ENCODE assay signal across 16 cellular contexts in genomic region chr17:40453881-40454630, GRCh38. TPM values are rescaled to one million over a fixed set of nuclear protein-coding genes. Genes with fewer than 3 reads are reported as not detected.
DNase-seq lines count a peak whose midpoint lies in the region; ATAC-seq and TF ChIP-seq lines count a peak whose summit lies in the region.
"Had no signal": no experiment of that assay in that cellular context is flagged by ENCODE, and none has a peak within 500 bp of the region (broad histone marks: within the 10 kb centered on the region; RNA-seq: fewer than 3 reads in every experiment).

No MANE protein-coding gene starts in this region.

- TF ChIP-seq CTCF in gastroesophageal sphincter (IDR thresholded peaks at IDR 0.05) (no peak), thyroid gland (IDR thresholded peaks at IDR 0.05) (no peak), BE2C (IDR thresholded peaks at IDR 0.05; ENCODE audit: low read depth, low read length) (no peak)

- H3K4me3 Mint-ChIP-seq in activated CD4-positive, alpha-beta memory T cell treated with anti-CD3 and anti-CD28 coated beads for 36 hours, result no peak overlapping the region
- H3K4me3 Mint-ChIP-seq in activated CD4-positive, alpha-beta memory T cell treated with anti-CD3 and anti-CD28 coated beads, Interleukin-2, amount 10 ng/mL, durations not matched to agents 7 days and 5 days, result no peak overlapping the region
- H3K4me3 Mint-ChIP-seq in activated T-helper 17 cell treated with anti-CD3 and anti-CD28 coated beads, Interleukin-2, amount 50 U/mL, for 72 hours, result no peak overlapping the region
- H3K4me3 Mint-ChIP-seq: activated naive CD4-positive, alpha-beta T cell treated with anti-CD3 and anti-CD28 coated beads for 36 hours; effector memory CD8-positive, alpha-beta T cell had no signal

- TF ChIP-seq EP300 in gastroesophageal sphincter (IDR thresholded peaks at IDR 0.05), result no peak

- WGBS in gastroesophageal sphincter (ENCODE audit: low coverage in 1 of 2), 2 donors, result 33% methylated on average over 3 of the region's 19 CpGs; no CpG with 5 or more reads in 1 of the 2 donors
- 83 to 90% methylated on average over 18 to 19 of the region's 19 CpGs for WGBS in thyroid gland, 2 donors

- peaks cover 1% of the 10 kb centered on the region for H3K36me3 Mint-ChIP-seq in activated CD4-positive, alpha-beta memory T cell treated with anti-CD3 and anti-CD28 coated beads for 36 hours
- H3K36me3 Mint-ChIP-seq in activated CD4-positive, alpha-beta memory T cell treated with anti-CD3 and anti-CD28 coated beads, Interleukin-2, amount 10 ng/mL, durations not matched to agents 7 days and 5 days (ENCODE audit: low read depth), result peaks cover 31% of the 10 kb centered on the region
- H3K36me3 Mint-ChIP-seq in activated T-helper 17 cell treated with anti-CD3 and anti-CD28 coated beads, Interleukin-2, amount 50 U/mL, for 72 hours (ENCODE audit: low read depth), result peaks cover 39% of the 10 kb centered on the region

- CTCF ChIA-PET in activated CD4-positive, alpha-beta memory T cell treated with anti-CD3 and anti-CD28 coated beads for 36 hours (lab: Charles Lee), result interaction anchor here (1.7 to 4.0 kb wide), 3 partner anchors 10 to 79 kb away, joined by 5 to 24 read pairs (median 8); no protein-coding TSS in a partner anchor
- CTCF ChIA-PET in activated CD4-positive, alpha-beta memory T cell treated with anti-CD3 and anti-CD28 coated beads, Interleukin-2, amount 10 ng/mL, durations not matched to agents 7 days and 5 days (lab: Charles Lee), result interaction anchor here (0.8 to 1.9 kb wide), 4 partner anchors 11 to 106 kb away, joined by 3 to 8 read pairs (median 4); partner anchors contain the start of gene IGFBP4

- H3K4me3 ChIP-seq in gastroesophageal sphincter (no peak overlapping the region), thyroid gland (replicated peaks in 1 of 3) (no peak overlapping the region), BE2C (ENCODE audit: low read depth, low read length) (no peak overlapping the region)

- H3K27me3 ChIP-seq in gastroesophageal sphincter (no peaks in the 10 kb centered on the region), thyroid gland (no peaks in the 10 kb centered on the region), BE2C (no peaks in the 10 kb centered on the region)

- H3K9me3 Mint-ChIP-seq in activated CD4-positive, alpha-beta memory T cell treated with anti-CD3 and anti-CD28 coated beads for 36 hours, result no peaks in the 10 kb centered on the region
- no peaks in the 10 kb centered on the region for H3K9me3 Mint-ChIP-seq in activated CD4-positive, alpha-beta memory T cell treated with anti-CD3 and anti-CD28 coated beads, Interleukin-2, amount 10 ng/mL, durations not matched to agents 7 days and 5 days
- no peaks in the 10 kb centered on the region for H3K9me3 Mint-ChIP-seq in activated T-helper 17 cell treated with anti-CD3 and anti-CD28 coated beads, Interleukin-2, amount 50 U/mL, for 72 hours
- H3K9me3 Mint-ChIP-seq: activated naive CD4-positive, alpha-beta T cell treated with anti-CD3 and anti-CD28 coated beads for 36 hours; effector memory CD8-positive, alpha-beta T cell had no signal

- peaks cover 7% of the 10 kb centered on the region for H3K4me1 Mint-ChIP-seq in activated CD4-positive, alpha-beta memory T cell treated with anti-CD3 and anti-CD28 coated beads for 36 hours (ENCODE audit: low read depth)
- peaks cover 4% of the 10 kb centered on the region for H3K4me1 Mint-ChIP-seq in activated CD4-positive, alpha-beta memory T cell treated with anti-CD3 and anti-CD28 coated beads, Interleukin-2, amount 10 ng/mL, durations not matched to agents 7 days and 5 days
- H3K4me1 Mint-ChIP-seq in activated T-helper 17 cell treated with anti-CD3 and anti-CD28 coated beads, Interleukin-2, amount 50 U/mL, for 72 hours, result peaks cover 6% of the 10 kb centered on the region

- peaks cover 0 to 58% of the 10 kb centered on the region in 2 donors for H3K36me3 ChIP-seq in gastroesophageal sphincter
- peaks cover 33 to 46% of the 10 kb centered on the region in 2 donors for H3K36me3 ChIP-seq in thyroid gland
- H3K36me3 ChIP-seq in BE2C, result peaks cover 55% of the 10 kb centered on the region

- TF ChIP-seq POLR2A in gastroesophageal sphincter (IDR thresholded peaks at IDR 0.05) (no peak), thyroid gland (IDR thresholded peaks at IDR 0.05) (no peak)

- H3K27ac ChIP-seq in gastroesophageal sphincter, result peak overlapping the region; percentile 9 to 98 (median 90)
- H3K27ac ChIP-seq in thyroid gland, result peak overlapping the region in 2 of 3 donors; percentile 93 to 94

- intact Hi-C loops in activated CD4-positive, alpha-beta memory T cell treated with anti-CD3 and anti-CD28 coated beads for 36 hours (cut with micrococcal nuclease), result no loop called here
- intact Hi-C loops in thyroid gland (cut with DNase I), result no loop called here

- peaks cover 21 to 95% (median 66%) of the 10 kb centered on the region in 3 donors for H3K4me1 ChIP-seq in gastroesophageal sphincter
- peaks cover 64 to 85% of the 10 kb centered on the region in 2 donors for H3K4me1 ChIP-seq in thyroid gland
- H3K4me1 ChIP-seq in BE2C, result peaks cover 44% of the 10 kb centered on the region

- POLR2A ChIA-PET in activated CD4-positive, alpha-beta memory T cell treated with anti-CD3 and anti-CD28 coated beads for 36 hours (lab: Charles Lee), result no interaction called here
- POLR2A ChIA-PET in activated CD4-positive, alpha-beta memory T cell treated with anti-CD3 and anti-CD28 coated beads, Interleukin-2, amount 10 ng/mL, durations not matched to agents 7 days and 5 days (lab: Charles Lee), result interaction anchor here (1.4 to 2.4 kb wide), 2 partner anchors 10 to 37 kb away, joined by 3 to 9 read pairs; no protein-coding TSS in a partner anchor

- DNase-seq in activated CD4-positive, alpha-beta memory T cell treated with anti-CD3 and anti-CD28 coated beads for 36 hours, result no peak
- no peak for DNase-seq in activated CD4-positive, alpha-beta memory T cell treated with anti-CD3 and anti-CD28 coated beads, Interleukin-2, amount 10 ng/mL, durations not matched to agents 7 days and 5 days
- DNase-seq in thyroid gland, result no peak
- no peak for DNase-seq in putamen (ENCODE audit: low spot score)
- DNase-seq in UCSD-AML1 (lab: John Stamatoyannopoulos, UW; ENCODE audit: unreplicated experiment), result no peak
- DNase-seq in BE2C, result no peak
- DNase-seq: ACHN; activated naive CD4-positive, alpha-beta T cell treated with anti-CD3 and anti-CD28 coated beads for 36 hours; caudate nucleus; effector memory CD8-positive, alpha-beta T cell; head of caudate nucleus; stimulated activated CD4-positive, alpha-beta T cell treated with anti-CD3 and anti-CD28 coated beads, Interleukin-4, amount 100 ng/mL, for 4 hours; stimulated activated naive CD4-positive, alpha-beta T cell had no signal

- no peak for ATAC-seq in activated T-helper 17 cell treated with anti-CD3 and anti-CD28 coated beads, Interleukin-2, amount 50 U/mL, for 72 hours (replicated peaks)
- peak; percentile 14 for ATAC-seq in gastroesophageal sphincter
- ATAC-seq: effector memory CD8-positive, alpha-beta T cell had no signal

- peak overlapping the region; percentile 33 for H3K27ac Mint-ChIP-seq in activated CD4-positive, alpha-beta memory T cell treated with anti-CD3 and anti-CD28 coated beads for 36 hours
- H3K27ac Mint-ChIP-seq in activated CD4-positive, alpha-beta memory T cell treated with anti-CD3 and anti-CD28 coated beads, Interleukin-2, amount 10 ng/mL, durations not matched to agents 7 days and 5 days, result no peak overlapping the region
- peak overlapping the region; percentile 61 for H3K27ac Mint-ChIP-seq in activated T-helper 17 cell treated with anti-CD3 and anti-CD28 coated beads, Interleukin-2, amount 50 U/mL, for 72 hours
- H3K27ac Mint-ChIP-seq: activated naive CD4-positive, alpha-beta T cell treated with anti-CD3 and anti-CD28 coated beads for 36 hours; effector memory CD8-positive, alpha-beta T cell had no signal

- H3K27me3 Mint-ChIP-seq in activated CD4-positive, alpha-beta memory T cell treated with anti-CD3 and anti-CD28 coated beads for 36 hours, result no peaks in the 10 kb centered on the region
- H3K27me3 Mint-ChIP-seq in activated CD4-positive, alpha-beta memory T cell treated with anti-CD3 and anti-CD28 coated beads, Interleukin-2, amount 10 ng/mL, durations not matched to agents 7 days and 5 days, result peaks cover 4% of the 10 kb centered on the region
- H3K27me3 Mint-ChIP-seq in activated T-helper 17 cell treated with anti-CD3 and anti-CD28 coated beads, Interleukin-2, amount 50 U/mL, for 72 hours, result no peaks in the 10 kb centered on the region
- H3K27me3 Mint-ChIP-seq: effector memory CD8-positive, alpha-beta T cell had no signal

- H3K9me3 ChIP-seq in gastroesophageal sphincter, result no peaks in the 10 kb centered on the region
- H3K9me3 ChIP-seq in thyroid gland, result no peaks in the 10 kb centered on the region
- no peaks in the 10 kb centered on the region for H3K9me3 ChIP-seq in BE2C

RNA-seq across cellular contexts. Expression of gene IGFBP4, which starts 10.8 kb away (rescaled TPM):
- total RNA-seq in activated CD4-positive, alpha-beta memory T cell treated with anti-CD3 and anti-CD28 coated beads for 36 hours, result 10 to 100 TPM; 14.6 to 15.5 TPM
- 10 to 100 TPM; 27.1 to 28.4 TPM for total RNA-seq in activated CD4-positive, alpha-beta memory T cell treated with anti-CD3 and anti-CD28 coated beads, Interleukin-2, amount 10 ng/mL, durations not matched to agents 7 days and 5 days
- total RNA-seq in activated T-helper 17 cell treated with anti-CD3 and anti-CD28 coated beads, Interleukin-2, amount 50 U/mL, for 72 hours, result 10 to 100 TPM in 1 of 2 donors, 1 to 10 TPM in 1; 5.3 to 33.8 TPM
- 100 to 1,000 TPM; 209 to 428 (median 281) TPM for total RNA-seq in gastroesophageal sphincter
- 100 to 1,000 TPM; 234 to 334 (median 274) TPM for total RNA-seq in thyroid gland
- 262 TPM for polyA plus RNA-seq in BE2C (2012; ENCODE audit: insufficient read depth, insufficient read length, low read depth)

RNA-seq across cellular contexts. Expression of gene TOP2A, which starts 36.4 kb away (rescaled TPM):
- total RNA-seq in activated CD4-positive, alpha-beta memory T cell treated with anti-CD3 and anti-CD28 coated beads for 36 hours, result 100 to 1,000 TPM; 301 to 311 TPM
- total RNA-seq in activated CD4-positive, alpha-beta memory T cell treated with anti-CD3 and anti-CD28 coated beads, Interleukin-2, amount 10 ng/mL, durations not matched to agents 7 days and 5 days, result 100 to 1,000 TPM; 361 to 373 TPM
- 100 to 1,000 TPM; 230 to 257 TPM for total RNA-seq in activated T-helper 17 cell treated with anti-CD3 and anti-CD28 coated beads, Interleukin-2, amount 50 U/mL, for 72 hours
- 1 to 10 TPM in 1 of 4 donors, under 1 TPM in 3; 0.40 to 4.3 (median 0.79) TPM for total RNA-seq in gastroesophageal sphincter
- 1 to 10 TPM in 3 of 4 donors, under 1 TPM in 1; 0.20 to 5.2 (median 2.2) TPM for total RNA-seq in thyroid gland
- 17.6 TPM for polyA plus RNA-seq in BE2C (2012; ENCODE audit: insufficient read depth, insufficient read length, low read depth)

RNA-seq across cellular contexts. Expression of gene TNS4, which starts 47.4 kb away (rescaled TPM):
- total RNA-seq in activated CD4-positive, alpha-beta memory T cell treated with anti-CD3 and anti-CD28 coated beads for 36 hours, result 10 to 100 TPM; 14.5 to 15.2 TPM
- 10 to 100 TPM in 1 of 2 experiments, 1 to 10 TPM in 1; 9.5 to 12.7 TPM for total RNA-seq in activated CD4-positive, alpha-beta memory T cell treated with anti-CD3 and anti-CD28 coated beads, Interleukin-2, amount 10 ng/mL, durations not matched to agents 7 days and 5 days
- total RNA-seq in activated T-helper 17 cell treated with anti-CD3 and anti-CD28 coated beads, Interleukin-2, amount 50 U/mL, for 72 hours, result 10 to 100 TPM in 1 of 2 donors, 1 to 10 TPM in 1; 8.8 to 19.8 TPM
- 1 to 10 TPM in 1 of 4 donors, not detected in 3; 2.2 TPM for total RNA-seq in gastroesophageal sphincter
- total RNA-seq in thyroid gland, result 10 to 100 TPM in 2 of 4 donors, 1 to 10 TPM in 2; 5.4 to 24.7 (median 16.2) TPM
- not detected for polyA plus RNA-seq in BE2C (2012; ENCODE audit: insufficient read depth, insufficient read length, low read depth)
- total RNA-seq: M059J had no signal

Comparison
In these comparisons a context has a peak if more than half of its experiments do, and no peak if none do; other contexts are left out.
1. RNA of gene IGFBP4, which starts 10.8 kb away (total RNA-seq): 209 to 428 TPM in gastroesophageal sphincter and 234 to 334 TPM in thyroid gland; 5.3 to 33.8 TPM in activated T-helper 17 cell treated with anti-CD3 and anti-CD28 coated beads, Interleukin-2, amount 50 U/mL, for 72 hours, 27.1 to 28.4 TPM in activated CD4-positive, alpha-beta memory T cell treated with anti-CD3 and anti-CD28 coated beads, Interleukin-2, amount 10 ng/mL, durations not matched to agents 7 days and 5 days and 14.6 to 15.5 TPM in activated CD4-positive, alpha-beta memory T cell treated with anti-CD3 and anti-CD28 coated beads for 36 hours; every median in the first group is over 4 times any median in the second.
2. RNA of gene TOP2A, which starts 36.4 kb away (total RNA-seq): 361 to 373 TPM in activated CD4-positive, alpha-beta memory T cell treated with anti-CD3 and anti-CD28 coated beads, Interleukin-2, amount 10 ng/mL, durations not matched to agents 7 days and 5 days, 301 to 311 TPM in activated CD4-positive, alpha-beta memory T cell treated with anti-CD3 and anti-CD28 coated beads for 36 hours and 230 to 257 TPM in activated T-helper 17 cell treated with anti-CD3 and anti-CD28 coated beads, Interleukin-2, amount 50 U/mL, for 72 hours; 0.20 to 5.2 TPM in thyroid gland and 0.40 to 4.3 TPM in gastroesophageal sphincter; every median in the first group is over 10 times any median in the second.